ENCODE assay signal across 1 cellular context in the genomic region with DNA sequence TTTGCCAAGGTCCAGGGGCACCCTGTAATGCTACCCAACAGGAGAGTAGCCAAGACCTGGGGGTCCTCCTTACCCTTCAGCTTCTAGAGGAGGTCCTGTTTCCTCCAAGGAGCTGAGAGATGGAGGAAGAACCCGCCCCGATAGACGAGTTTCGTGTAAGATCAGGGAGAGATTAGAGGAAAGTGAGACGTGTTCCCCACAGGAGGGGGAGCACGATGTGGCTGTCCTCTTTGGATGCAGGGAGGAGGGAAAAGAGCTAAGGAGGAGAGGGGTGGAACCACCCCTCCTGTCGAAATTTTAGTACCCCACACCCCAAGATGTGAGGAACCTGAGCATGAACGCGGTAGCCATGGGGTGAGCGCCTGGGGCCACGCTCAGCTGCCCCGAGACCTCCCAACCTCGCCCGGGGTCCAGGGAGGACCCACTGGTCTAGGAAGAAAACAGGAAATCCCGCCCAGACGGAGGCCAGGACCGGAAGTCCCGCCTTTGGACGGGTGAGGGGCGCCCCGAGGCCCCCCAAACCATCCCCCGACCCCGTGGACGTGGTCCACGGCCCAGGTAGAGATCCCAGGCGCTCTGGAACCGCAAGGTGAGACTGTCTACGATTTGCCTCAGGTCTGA.
TF ChIP-seq lines count a peak whose summit lies in the region.

No MANE protein-coding gene starts in this region.

TF ChIP-seq in HEK293, 187 proteins besides CTCF, POLR2A, EP300 and RAD21 (continued from another document):
- TF ChIP-seq, protein P1, sequence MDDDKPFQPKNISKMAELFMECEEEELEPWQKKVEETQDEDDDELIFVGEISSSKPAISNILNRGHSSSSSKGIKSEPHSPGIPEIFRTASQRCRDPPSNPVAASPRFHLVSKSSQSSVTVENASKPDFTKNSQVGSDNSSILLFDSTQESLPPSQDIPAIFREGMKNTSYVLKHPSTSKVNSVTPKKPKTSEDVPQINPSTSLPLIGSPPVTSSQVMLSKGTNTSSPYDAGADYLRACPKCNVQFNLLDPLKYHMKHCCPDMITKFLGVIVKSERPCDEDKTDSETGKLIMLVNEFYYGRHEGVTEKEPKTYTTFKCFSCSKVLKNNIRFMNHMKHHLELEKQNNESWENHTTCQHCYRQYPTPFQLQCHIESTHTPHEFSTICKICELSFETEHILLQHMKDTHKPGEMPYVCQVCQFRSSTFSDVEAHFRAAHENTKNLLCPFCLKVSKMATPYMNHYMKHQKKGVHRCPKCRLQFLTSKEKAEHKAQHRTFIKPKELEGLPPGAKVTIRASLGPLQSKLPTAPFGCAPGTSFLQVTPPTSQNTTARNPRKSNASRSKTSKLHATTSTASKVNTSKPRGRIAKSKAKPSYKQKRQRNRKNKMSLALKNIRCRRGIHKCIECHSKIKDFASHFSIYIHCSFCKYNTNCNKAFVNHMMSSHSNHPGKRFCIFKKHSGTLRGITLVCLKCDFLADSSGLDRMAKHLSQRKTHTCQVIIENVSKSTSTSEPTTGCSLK (tag by site-specific recombination; IDR thresholded peaks at IDR 0.05) = no peak
- TF ChIP-seq ZBTB21 (tag by site-specific recombination; IDR thresholded peaks at IDR 0.05) (no peak), ZNF274 (IDR thresholded peaks at IDR 0.05; ENCODE audit: low read length) (no peak), ZNF274 (tag by site-specific recombination; IDR thresholded peaks at IDR 0.05; ENCODE audit: borderline replicate concordance) (no peak), ZNF529 (tag by site-specific recombination; IDR thresholded peaks at IDR 0.05; ENCODE audit: insufficient replicate concordance) (no peak), ZNF366 (tag by site-specific recombination; conservative IDR thresholded peaks at IDR 0.05) (peak; percentile 53; the same call in 1 of the 2 replicates), ZNF416 (tag by site-specific recombination; IDR thresholded peaks at IDR 0.05) (no peak), OSR2 (tag by site-specific recombination; IDR thresholded peaks at IDR 0.05) (no peak), ZNF544 (tag by site-specific recombination; IDR thresholded peaks at IDR 0.05) (no peak), ZNF555 (tag by site-specific recombination; conservative IDR thresholded peaks at IDR 0.05) (no peak), ZNF791 (tag by site-specific recombination; IDR thresholded peaks at IDR 0.05) (no peak), ZNF561 (tag by site-specific recombination; IDR thresholded peaks at IDR 0.05; ENCODE audit: borderline replicate concordance) (peak; percentile 36; the same call in 1 of the 2 replicates), ZFP41 (tag by site-specific recombination; IDR thresholded peaks at IDR 0.05; ENCODE audit: borderline replicate concordance) (no peak), ZNF530 (tag by site-specific recombination; IDR thresholded peaks at IDR 0.05; ENCODE audit: low read depth) (no peak), GLIS1 (tag by site-specific recombination; IDR thresholded peaks at IDR 0.05) (peak; percentile 22; the same call in 1 of the 2 replicates), ZBTB1 (tag by site-specific recombination; IDR thresholded peaks at IDR 0.05) (no peak), ZBTB48 (tag by site-specific recombination; IDR thresholded peaks at IDR 0.05) (no peak), ZNF548 (tag by site-specific recombination; IDR thresholded peaks at IDR 0.05) (no peak), IKZF3 (tag by site-specific recombination; IDR thresholded peaks at IDR 0.05) (peak; percentile 7; the same call in 1 of the 2 replicates), ZNF155 (tag by site-specific recombination; IDR thresholded peaks at IDR 0.05) (no peak), ZNF658 (tag by site-specific recombination; IDR thresholded peaks at IDR 0.05) (no peak), TCF7L2 (IDR thresholded peaks at IDR 0.05; ENCODE audit: borderline replicate concordance, low read depth, low read length) (no peak), ZNF701 (tag by site-specific recombination; IDR thresholded peaks at IDR 0.05) (no peak), ZNF223 (tag by site-specific recombination; IDR thresholded peaks at IDR 0.05) (no peak), ZNF768 (tag by site-specific recombination; IDR thresholded peaks at IDR 0.05) (no peak), HOXC10 (CRISPR knock-in tag; IDR thresholded peaks at IDR 0.05) (0 out of 2 replicates have a peak, but pooled peaks have one; percentile 76), ZNF114 (tag by site-specific recombination; IDR thresholded peaks at IDR 0.05) (no peak), ZNF404 (tag by site-specific recombination; IDR thresholded peaks at IDR 0.05) (no peak), ZNF433 (tag by site-specific recombination; IDR thresholded peaks at IDR 0.05; ENCODE audit: low read depth) (no peak), GLIS2 (tag by site-specific recombination; IDR thresholded peaks at IDR 0.05) (peak; percentile 75)
- TF ChIP-seq, protein P2, sequence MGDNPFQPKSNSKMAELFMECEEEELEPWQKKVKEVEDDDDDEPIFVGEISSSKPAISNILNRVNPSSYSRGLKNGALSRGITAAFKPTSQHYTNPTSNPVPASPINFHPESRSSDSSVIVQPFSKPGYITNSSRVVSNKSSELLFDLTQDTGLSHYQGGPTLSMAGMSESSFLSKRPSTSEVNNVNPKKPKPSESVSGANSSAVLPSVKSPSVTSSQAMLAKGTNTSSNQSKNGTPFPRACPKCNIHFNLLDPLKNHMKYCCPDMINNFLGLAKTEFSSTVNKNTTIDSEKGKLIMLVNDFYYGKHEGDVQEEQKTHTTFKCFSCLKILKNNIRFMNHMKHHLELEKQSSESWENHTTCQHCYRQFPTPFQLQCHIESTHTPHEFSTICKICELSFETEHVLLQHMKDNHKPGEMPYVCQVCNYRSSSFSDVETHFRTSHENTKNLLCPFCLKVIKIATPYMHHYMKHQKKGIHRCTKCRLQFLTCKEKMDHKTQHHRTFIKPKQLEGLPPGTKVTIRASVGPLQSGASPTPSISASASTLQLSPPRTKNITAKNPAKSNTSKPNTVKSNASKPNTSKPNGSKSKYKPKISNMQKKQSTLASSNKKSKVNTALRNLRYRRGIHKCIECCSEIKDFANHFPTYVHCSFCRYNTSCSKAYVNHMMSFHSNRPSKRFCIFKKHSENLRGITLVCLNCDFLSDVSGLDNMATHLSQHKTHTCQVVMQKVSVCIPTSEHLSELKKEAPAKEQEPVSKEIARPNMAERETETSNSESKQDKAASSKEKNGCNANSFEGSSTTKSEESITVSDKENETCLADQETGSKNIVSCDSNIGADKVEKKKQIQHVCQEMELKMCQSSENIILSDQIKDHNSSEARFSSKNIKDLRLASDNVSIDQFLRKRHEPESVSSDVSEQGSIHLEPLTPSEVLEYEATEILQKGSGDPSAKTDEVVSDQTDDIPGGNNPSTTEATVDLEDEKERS (tag by site-specific recombination; IDR thresholded peaks at IDR 0.05) = no peak
- TF ChIP-seq, protein P3, sequence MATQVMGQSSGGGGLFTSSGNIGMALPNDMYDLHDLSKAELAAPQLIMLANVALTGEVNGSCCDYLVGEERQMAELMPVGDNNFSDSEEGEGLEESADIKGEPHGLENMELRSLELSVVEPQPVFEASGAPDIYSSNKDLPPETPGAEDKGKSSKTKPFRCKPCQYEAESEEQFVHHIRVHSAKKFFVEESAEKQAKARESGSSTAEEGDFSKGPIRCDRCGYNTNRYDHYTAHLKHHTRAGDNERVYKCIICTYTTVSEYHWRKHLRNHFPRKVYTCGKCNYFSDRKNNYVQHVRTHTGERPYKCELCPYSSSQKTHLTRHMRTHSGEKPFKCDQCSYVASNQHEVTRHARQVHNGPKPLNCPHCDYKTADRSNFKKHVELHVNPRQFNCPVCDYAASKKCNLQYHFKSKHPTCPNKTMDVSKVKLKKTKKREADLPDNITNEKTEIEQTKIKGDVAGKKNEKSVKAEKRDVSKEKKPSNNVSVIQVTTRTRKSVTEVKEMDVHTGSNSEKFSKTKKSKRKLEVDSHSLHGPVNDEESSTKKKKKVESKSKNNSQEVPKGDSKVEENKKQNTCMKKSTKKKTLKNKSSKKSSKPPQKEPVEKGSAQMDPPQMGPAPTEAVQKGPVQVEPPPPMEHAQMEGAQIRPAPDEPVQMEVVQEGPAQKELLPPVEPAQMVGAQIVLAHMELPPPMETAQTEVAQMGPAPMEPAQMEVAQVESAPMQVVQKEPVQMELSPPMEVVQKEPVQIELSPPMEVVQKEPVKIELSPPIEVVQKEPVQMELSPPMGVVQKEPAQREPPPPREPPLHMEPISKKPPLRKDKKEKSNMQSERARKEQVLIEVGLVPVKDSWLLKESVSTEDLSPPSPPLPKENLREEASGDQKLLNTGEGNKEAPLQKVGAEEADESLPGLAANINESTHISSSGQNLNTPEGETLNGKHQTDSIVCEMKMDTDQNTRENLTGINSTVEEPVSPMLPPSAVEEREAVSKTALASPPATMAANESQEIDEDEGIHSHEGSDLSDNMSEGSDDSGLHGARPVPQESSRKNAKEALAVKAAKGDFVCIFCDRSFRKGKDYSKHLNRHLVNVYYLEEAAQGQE (tag by site-specific recombination; IDR thresholded peaks at IDR 0.05) = no peak
- TF ChIP-seq, protein P4, sequence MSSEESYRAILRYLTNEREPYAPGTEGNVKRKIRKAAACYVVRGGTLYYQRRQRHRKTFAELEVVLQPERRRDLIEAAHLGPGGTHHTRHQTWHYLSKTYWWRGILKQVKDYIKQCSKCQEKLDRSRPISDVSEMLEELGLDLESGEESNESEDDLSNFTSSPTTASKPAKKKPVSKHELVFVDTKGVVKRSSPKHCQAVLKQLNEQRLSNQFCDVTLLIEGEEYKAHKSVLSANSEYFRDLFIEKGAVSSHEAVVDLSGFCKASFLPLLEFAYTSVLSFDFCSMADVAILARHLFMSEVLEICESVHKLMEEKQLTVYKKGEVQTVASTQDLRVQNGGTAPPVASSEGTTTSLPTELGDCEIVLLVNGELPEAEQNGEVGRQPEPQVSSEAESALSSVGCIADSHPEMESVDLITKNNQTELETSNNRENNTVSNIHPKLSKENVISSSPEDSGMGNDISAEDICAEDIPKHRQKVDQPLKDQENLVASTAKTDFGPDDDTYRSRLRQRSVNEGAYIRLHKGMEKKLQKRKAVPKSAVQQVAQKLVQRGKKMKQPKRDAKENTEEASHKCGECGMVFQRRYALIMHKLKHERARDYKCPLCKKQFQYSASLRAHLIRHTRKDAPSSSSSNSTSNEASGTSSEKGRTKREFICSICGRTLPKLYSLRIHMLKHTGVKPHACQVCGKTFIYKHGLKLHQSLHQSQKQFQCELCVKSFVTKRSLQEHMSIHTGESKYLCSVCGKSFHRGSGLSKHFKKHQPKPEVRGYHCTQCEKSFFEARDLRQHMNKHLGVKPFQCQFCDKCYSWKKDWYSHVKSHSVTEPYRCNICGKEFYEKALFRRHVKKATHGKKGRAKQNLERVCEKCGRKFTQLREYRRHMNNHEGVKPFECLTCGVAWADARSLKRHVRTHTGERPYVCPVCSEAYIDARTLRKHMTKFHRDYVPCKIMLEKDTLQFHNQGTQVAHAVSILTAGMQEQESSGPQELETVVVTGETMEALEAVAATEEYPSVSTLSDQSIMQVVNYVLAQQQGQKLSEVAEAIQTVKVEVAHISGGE (tag by site-specific recombination; conservative IDR thresholded peaks at IDR 0.05; ENCODE audit: low read depth) = no peak
- TF ChIP-seq, protein P5, sequence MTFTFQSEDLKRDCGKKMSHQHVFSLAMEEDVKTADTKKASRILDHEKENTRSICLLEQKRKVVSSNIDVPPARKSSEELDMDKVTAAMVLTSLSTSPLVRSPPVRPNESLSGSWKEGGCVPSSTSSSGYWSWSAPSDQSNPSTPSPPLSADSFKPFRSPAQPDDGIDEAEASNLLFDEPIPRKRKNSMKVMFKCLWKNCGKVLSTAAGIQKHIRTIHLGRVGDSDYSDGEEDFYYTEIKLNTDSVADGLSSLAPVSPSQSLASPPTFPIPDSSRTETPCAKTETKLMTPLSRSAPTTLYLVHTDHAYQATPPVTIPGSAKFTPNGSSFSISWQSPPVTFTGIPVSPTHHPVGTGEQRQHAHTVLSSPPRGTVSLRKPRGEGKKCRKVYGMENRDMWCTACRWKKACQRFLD (tag by site-specific recombination; IDR thresholded peaks at IDR 0.05) = no peak
- TF ChIP-seq, protein P6, sequence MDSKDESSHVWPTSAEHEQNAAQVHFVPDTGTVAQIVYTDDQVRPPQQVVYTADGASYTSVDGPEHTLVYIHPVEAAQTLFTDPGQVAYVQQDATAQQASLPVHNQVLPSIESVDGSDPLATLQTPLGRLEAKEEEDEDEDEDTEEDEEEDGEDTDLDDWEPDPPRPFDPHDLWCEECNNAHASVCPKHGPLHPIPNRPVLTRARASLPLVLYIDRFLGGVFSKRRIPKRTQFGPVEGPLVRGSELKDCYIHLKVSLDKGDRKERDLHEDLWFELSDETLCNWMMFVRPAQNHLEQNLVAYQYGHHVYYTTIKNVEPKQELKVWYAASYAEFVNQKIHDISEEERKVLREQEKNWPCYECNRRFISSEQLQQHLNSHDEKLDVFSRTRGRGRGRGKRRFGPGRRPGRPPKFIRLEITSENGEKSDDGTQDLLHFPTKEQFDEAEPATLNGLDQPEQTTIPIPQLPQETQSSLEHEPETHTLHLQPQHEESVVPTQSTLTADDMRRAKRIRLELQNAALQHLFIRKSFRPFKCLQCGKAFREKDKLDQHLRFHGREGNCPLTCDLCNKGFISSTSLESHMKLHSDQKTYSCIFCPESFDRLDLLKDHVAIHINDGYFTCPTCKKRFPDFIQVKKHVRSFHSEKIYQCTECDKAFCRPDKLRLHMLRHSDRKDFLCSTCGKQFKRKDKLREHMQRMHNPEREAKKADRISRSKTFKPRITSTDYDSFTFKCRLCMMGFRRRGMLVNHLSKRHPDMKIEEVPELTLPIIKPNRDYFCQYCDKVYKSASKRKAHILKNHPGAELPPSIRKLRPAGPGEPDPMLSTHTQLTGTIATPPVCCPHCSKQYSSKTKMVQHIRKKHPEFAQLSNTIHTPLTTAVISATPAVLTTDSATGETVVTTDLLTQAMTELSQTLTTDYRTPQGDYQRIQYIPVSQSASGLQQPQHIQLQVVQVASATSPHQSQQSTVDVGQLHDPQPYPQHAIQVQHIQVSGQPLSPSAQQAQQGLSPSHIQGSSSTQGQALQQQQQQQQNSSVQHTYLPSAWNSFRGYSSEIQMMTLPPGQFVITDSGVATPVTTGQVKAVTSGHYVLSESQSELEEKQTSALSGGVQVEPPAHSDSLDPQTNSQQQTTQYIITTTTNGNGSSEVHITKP (tag by site-specific recombination; IDR thresholded peaks at IDR 0.05) = peak; percentile 91
TF ChIP-seq in HEK293: peak in this region for 12.
